In the genomic region with DNA sequence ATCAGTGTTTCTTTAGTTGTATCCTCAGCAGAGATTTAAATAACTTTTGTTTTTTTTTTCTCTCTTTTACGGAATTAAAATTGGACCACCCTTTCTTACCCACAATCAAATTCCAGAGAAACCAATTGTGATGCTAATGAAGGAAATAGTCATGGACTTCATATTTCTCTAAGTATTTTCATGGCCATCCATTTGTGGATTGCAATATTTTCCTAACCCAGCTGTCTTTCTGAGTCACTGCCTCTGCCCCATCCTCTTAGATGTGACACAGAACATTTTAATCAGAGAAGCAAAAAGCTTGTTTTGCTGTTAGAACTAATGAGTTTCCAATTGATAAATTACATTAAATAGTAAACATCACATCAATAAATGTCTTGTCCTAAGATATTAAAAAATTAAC, we compare ENCODE assay signal across 22 cellular contexts.
A peak's percentile ranks its signal among the peaks of the same experiment; 100 is the strongest.
DNase-seq lines count a peak whose midpoint lies in the region; ATAC-seq, FAIRE-seq and TF ChIP-seq lines count a peak whose summit lies in the region.
"Had no signal": no experiment of that assay in that cellular context is flagged by ENCODE, and none has a peak within 500 bp of the region (broad histone marks: within the 10 kb centered on the region; RNA-seq: fewer than 3 reads in every experiment).

No MANE protein-coding gene starts in this region.

- H3K27me3 ChIP-seq in A673 (replicated peaks; ENCODE audit: insufficient read depth, low read depth, low read length, poor library complexity) (no peaks in the 10 kb centered on the region), astrocyte (ENCODE audit: insufficient read depth, low read length) (no peaks in the 10 kb centered on the region), lower lobe of right lung (ENCODE audit: low read depth) (no peaks in the 10 kb centered on the region)

- TF ChIP-seq CTCF in A673 (conservative IDR thresholded peaks at IDR 0.05; ENCODE audit: low read depth, low read length): no peak
- TF ChIP-seq CTCF in astrocyte (IDR thresholded peaks at IDR 0.05; ENCODE audit: insufficient read depth, low read depth, low read length): no peak
- no peak for TF ChIP-seq CTCF in astrocyte of the spinal cord (IDR thresholded peaks at IDR 0.05; ENCODE audit: low read depth, low read length)
- TF ChIP-seq CTCF in foreskin fibroblast (IDR thresholded peaks at IDR 0.05; ENCODE audit: low read depth, low read length): no peak
- TF ChIP-seq CTCF in lower lobe of right lung (IDR thresholded peaks at IDR 0.05): no peak

- POLR2A ChIA-PET in A673 (lab: Charles Lee; ENCODE audit: low non-redundant PET): no interaction called here

- no peak for ATAC-seq in lower lobe of right lung

- H3K9ac ChIP-seq in astrocyte (ENCODE audit: low read length): no peak overlapping the region

- H3K4me3 Mint-ChIP-seq in astrocyte (ENCODE audit: unreplicated experiment): no peak overlapping the region
- no peak overlapping the region for H3K4me3 Mint-ChIP-seq in activated CD4-positive, alpha-beta T cell treated with anti-CD3 and anti-CD28 coated beads, Interleukin-2, amount 10 ng/mL, durations not matched to agents 24 days and 14 days
- H3K4me3 Mint-ChIP-seq: CD4-positive, alpha-beta memory T cell; HFFc6 had no signal

- BruUV-seq in A673 (replicated peaks; lab: Mats Ljungman, UMichigan): no TSS peak

- H3K4me1 ChIP-seq in A673 (ENCODE audit: insufficient read depth, low read length, poor library complexity, severe bottlenecking) (peaks cover 16% of the 10 kb centered on the region), astrocyte (ENCODE audit: insufficient read depth, low read length) (no peaks in the 10 kb centered on the region), lower lobe of right lung (no peaks in the 10 kb centered on the region)
- H3K4me1 ChIP-seq: HAP-1 had no signal

- H3K36me3 Mint-ChIP-seq in astrocyte (ENCODE audit: low read depth, unreplicated experiment): no peaks in the 10 kb centered on the region
- no peaks in the 10 kb centered on the region for H3K36me3 Mint-ChIP-seq in activated CD4-positive, alpha-beta T cell treated with anti-CD3 and anti-CD28 coated beads, Interleukin-2, amount 10 ng/mL, durations not matched to agents 24 days and 14 days (ENCODE audit: low read depth)
- H3K36me3 Mint-ChIP-seq: CD4-positive, alpha-beta memory T cell had no signal

- H3K27me3 Mint-ChIP-seq in astrocyte (ENCODE audit: low read depth, unreplicated experiment): no peaks in the 10 kb centered on the region
- no peaks in the 10 kb centered on the region for H3K27me3 Mint-ChIP-seq in activated CD4-positive, alpha-beta T cell treated with anti-CD3 and anti-CD28 coated beads, Interleukin-2, amount 10 ng/mL, durations not matched to agents 24 days and 14 days
- H3K27me3 Mint-ChIP-seq: CD4-positive, alpha-beta memory T cell had no signal

- no peaks in the 10 kb centered on the region for H3K9me3 Mint-ChIP-seq in astrocyte (ENCODE audit: unreplicated experiment)
- H3K9me3 Mint-ChIP-seq in activated CD4-positive, alpha-beta T cell treated with anti-CD3 and anti-CD28 coated beads, Interleukin-2, amount 10 ng/mL, durations not matched to agents 24 days and 14 days: no peaks in the 10 kb centered on the region

- intact Hi-C loops in A673 (cut with micrococcal nuclease; ENCODE audit: unreplicated experiment) (loop anchor here (5.0 to 10.0 kb wide), 3 partner anchors 297 to 1805 kb away; no protein-coding TSS in a partner anchor), lower lobe of right lung (cut with DNase I) (no loop called here)
- intact Hi-C loops in activated CD4-positive, alpha-beta T cell treated with anti-CD3 and anti-CD28 coated beads, Interleukin-2, amount 10 ng/mL, durations not matched to agents 24 days and 14 days (cut with micrococcal nuclease): no loop called here

- H3K4me2 ChIP-seq in astrocyte (ENCODE audit: low read length): no peak overlapping the region

- no peaks in the 10 kb centered on the region for H3K79me2 ChIP-seq in astrocyte (ENCODE audit: insufficient read depth, low read length)

- no peaks in the 10 kb centered on the region for H4K20me1 ChIP-seq in astrocyte (ENCODE audit: insufficient read depth, low read length)

- H3K4me1 Mint-ChIP-seq in astrocyte (ENCODE audit: low read depth, unreplicated experiment): peaks cover 11% of the 10 kb centered on the region
- no peaks in the 10 kb centered on the region for H3K4me1 Mint-ChIP-seq in activated CD4-positive, alpha-beta T cell treated with anti-CD3 and anti-CD28 coated beads, Interleukin-2, amount 10 ng/mL, durations not matched to agents 24 days and 14 days
- H3K4me1 Mint-ChIP-seq: CD4-positive, alpha-beta memory T cell had no signal

- H3K36me3 ChIP-seq in A673 (ENCODE audit: insufficient read depth, low read length, poor library complexity, severe bottlenecking) (no peaks in the 10 kb centered on the region), astrocyte (ENCODE audit: insufficient read depth, low read length) (no peaks in the 10 kb centered on the region), lower lobe of right lung (no peaks in the 10 kb centered on the region)
- H3K36me3 ChIP-seq: HAP-1 had no signal

- CTCF ChIA-PET in A673 (lab: Charles Lee): no interaction called here

- no peak overlapping the region for H3K27ac Mint-ChIP-seq in astrocyte (ENCODE audit: unreplicated experiment)
- no peak overlapping the region for H3K27ac Mint-ChIP-seq in activated CD4-positive, alpha-beta T cell treated with anti-CD3 and anti-CD28 coated beads, Interleukin-2, amount 10 ng/mL, durations not matched to agents 24 days and 14 days
- H3K27ac Mint-ChIP-seq: CD4-positive, alpha-beta memory T cell; HFFc6 had no signal

- H3K4me3 ChIP-seq in A673 (ENCODE audit: low read depth, low read length, poor library complexity, severe bottlenecking) (no peak overlapping the region), astrocyte (ENCODE audit: insufficient read depth, low read depth, low read length) (no peak overlapping the region), astrocyte of the spinal cord (ENCODE audit: low read depth, low read length) (no peak overlapping the region), foreskin fibroblast (ENCODE audit: low read depth in 1 of 2, low read length in 2 of 2) (no peak overlapping the region), lower lobe of right lung (no peak overlapping the region)
- H3K4me3 ChIP-seq: HAP-1 had no signal

- H3K27ac ChIP-seq in A673 (ENCODE audit: low read depth, low read length, poor library complexity, severe bottlenecking) (no peak overlapping the region), astrocyte (ENCODE audit: low read depth, low read length) (no peak overlapping the region), lower lobe of right lung (no peak overlapping the region)
- H3K27ac ChIP-seq: 22Rv1 had no signal

- in situ Hi-C loops in astrocyte of the spinal cord (cut with HindIII; ENCODE audit: low sequenced_read_pairs): no loop called here

- no peak overlapping the region for H2AFZ ChIP-seq in astrocyte (ENCODE audit: low read depth, low read length)

- H3K9me3 ChIP-seq in A673 (ENCODE audit: low read depth, low read length, poor library complexity, severe bottlenecking): no peaks in the 10 kb centered on the region
- no peaks in the 10 kb centered on the region for H3K9me3 ChIP-seq in astrocyte (ENCODE audit: insufficient read depth, low read depth, low read length)
- no peaks in the 10 kb centered on the region for H3K9me3 ChIP-seq in lower lobe of right lung
- H3K9me3 ChIP-seq: HAP-1 had no signal

- FAIRE-seq in astrocyte (lab: Jason Lieb, UNC): no peak
- FAIRE-seq: A204.1, G401.6, GM12892, H54 had no signal

- peak; percentile 24 for DNase-seq in A673 (ENCODE audit: low spot score)
- peak; percentile 40 for DNase-seq in astrocyte (ENCODE audit: low read depth)
- DNase-seq in astrocyte of the spinal cord (ENCODE audit: low read depth, low spot score): peak; percentile 57
- peak; percentile 34 to 74 for DNase-seq in foreskin fibroblast
- DNase-seq in NOMO-1 treated with DMSO at 0.1 percent for 48 hours (lab: John Stamatoyannopoulos, UW; ENCODE audit: unreplicated experiment): no peak
- DNase-seq in activated CD4-positive, alpha-beta T cell treated with anti-CD3 and anti-CD28 coated beads, Interleukin-2, amount 10 ng/mL, durations not matched to agents 24 days and 14 days: no peak
- DNase-seq in activated CD8-positive, alpha-beta memory T cell treated with anti-CD3 and anti-CD28 coated beads, Interleukin-2, amount 50 U/mL, for 48 hours: no peak
- DNase-seq in lower lobe of right lung: no peak
- DNase-seq: ACHN; C1 segment of cervical spinal cord; Calu3; CD4-positive, alpha-beta memory T cell; COR-L47; DND-41; GOT3; HFFc6 had no signal

Comparison
In these comparisons a context has a peak if more than half of its experiments do, and no peak if none do; other contexts are left out.
1. DNase-seq: peak in A673 (single experiment), astrocyte (single experiment), astrocyte of the spinal cord (single experiment) and foreskin fibroblast (2 of 2); none in NOMO-1 treated with DMSO at 0.1 percent for 48 hours (single experiment), activated CD4-positive, alpha-beta T cell treated with anti-CD3 and anti-CD28 coated beads, Interleukin-2, amount 10 ng/mL, durations not matched to agents 24 days and 14 days (single experiment), activated CD8-positive, alpha-beta memory T cell treated with anti-CD3 and anti-CD28 coated beads, Interleukin-2, amount 50 U/mL, for 48 hours (single experiment) and lower lobe of right lung (single experiment).